In genomic region chr22:19663821-19664325, GRCh38 we compare ENCODE assay signal across 1 cellular context.
TF ChIP-seq lines count a peak whose summit lies in the region.

No MANE protein-coding gene starts in this region.

TF ChIP-seq in HEK293, 187 proteins besides CTCF, POLR2A, EP300 and RAD21 (continued from another document and continues in another):
- no peak for TF ChIP-seq PRDM10 (tag by site-specific recombination; IDR thresholded peaks at IDR 0.05)
- peak; percentile 19; the same call in 1 of the 2 replicates for TF ChIP-seq OSR2 (tag by site-specific recombination; IDR thresholded peaks at IDR 0.05)
- TF ChIP-seq ZNF2 (tag by site-specific recombination; IDR thresholded peaks at IDR 0.05) = no peak
- TF ChIP-seq ZNF248 (tag by site-specific recombination; IDR thresholded peaks at IDR 0.05) = no peak
- peak; percentile 93 for TF ChIP-seq ZFHX2 (tag by site-specific recombination; conservative IDR thresholded peaks at IDR 0.05)
- TF ChIP-seq WT1 (tag by site-specific recombination; IDR thresholded peaks at IDR 0.05) = no peak; the same call in 1 of the 2 replicates
- TF ChIP-seq ZEB2 (tag by site-specific recombination; IDR thresholded peaks at IDR 0.05) = no peak
- TF ChIP-seq ZFP41 (tag by site-specific recombination; IDR thresholded peaks at IDR 0.05; ENCODE audit: borderline replicate concordance) = no peak
- TF ChIP-seq ZNF571 (tag by site-specific recombination; IDR thresholded peaks at IDR 0.05) = no peak
- no peak for TF ChIP-seq ZNF704 (tag by site-specific recombination; IDR thresholded peaks at IDR 0.05)
- no peak for TF ChIP-seq ZNF792 (tag by site-specific recombination; IDR thresholded peaks at IDR 0.05)
- no peak for TF ChIP-seq FEZF1 (tag by site-specific recombination; IDR thresholded peaks at IDR 0.05)
- TF ChIP-seq ZNF677 (tag by site-specific recombination; IDR thresholded peaks at IDR 0.05) = no peak
- no peak for TF ChIP-seq ZNF692 (tag by site-specific recombination; IDR thresholded peaks at IDR 0.05)
- no peak for TF ChIP-seq ZNF558 (tag by site-specific recombination; IDR thresholded peaks at IDR 0.05)
- no peak for TF ChIP-seq ZNF280C (tag by site-specific recombination; IDR thresholded peaks at IDR 0.05)
- no peak for TF ChIP-seq ZNF626 (tag by site-specific recombination; IDR thresholded peaks at IDR 0.05)
- TF ChIP-seq KLF7 (tag by site-specific recombination; IDR thresholded peaks at IDR 0.05; ENCODE audit: borderline replicate concordance) = no peak
- no peak for TF ChIP-seq ZNF624 (tag by site-specific recombination; IDR thresholded peaks at IDR 0.05)
- TF ChIP-seq ZNF585B (tag by site-specific recombination; IDR thresholded peaks at IDR 0.05) = no peak
- no peak for TF ChIP-seq ZBTB11 (tag by site-specific recombination; conservative IDR thresholded peaks at IDR 0.05; ENCODE audit: low read depth)
- TF ChIP-seq ZNF354C (tag by site-specific recombination; IDR thresholded peaks at IDR 0.05; ENCODE audit: borderline replicate concordance, low read depth) = no peak
- no peak for TF ChIP-seq PRDM6 (tag by site-specific recombination; IDR thresholded peaks at IDR 0.05)
- no peak for TF ChIP-seq ZNF280D (tag by site-specific recombination; IDR thresholded peaks at IDR 0.05)
- no peak for TF ChIP-seq ZNF416 (tag by site-specific recombination; IDR thresholded peaks at IDR 0.05)
- TF ChIP-seq ZNF521 (tag by site-specific recombination; IDR thresholded peaks at IDR 0.05) = no peak
- TF ChIP-seq EGR2 (tag by site-specific recombination; IDR thresholded peaks at IDR 0.05; ENCODE audit: low read depth) = peak; percentile 92
- no peak; the same call in 1 of the 2 replicates for TF ChIP-seq ZNF335 (tag by site-specific recombination; conservative IDR thresholded peaks at IDR 0.05)
- peak; percentile 40; the same call in 1 of the 2 replicates for TF ChIP-seq ZNF341 (tag by site-specific recombination; IDR thresholded peaks at IDR 0.05; ENCODE audit: low read depth)
- TF ChIP-seq ZNF398 (tag by site-specific recombination; IDR thresholded peaks at IDR 0.05) = no peak
- no peak for TF ChIP-seq ZNF169 (tag by site-specific recombination; IDR thresholded peaks at IDR 0.05)
- TF ChIP-seq ZNF266 (tag by site-specific recombination; IDR thresholded peaks at IDR 0.05; ENCODE audit: low read depth) = no peak
- no peak for TF ChIP-seq ZNF549 (tag by site-specific recombination; IDR thresholded peaks at IDR 0.05)
- TF ChIP-seq BCL6B (tag by site-specific recombination; IDR thresholded peaks at IDR 0.05) = no peak
- no peak for TF ChIP-seq HIC1 (tag by site-specific recombination; IDR thresholded peaks at IDR 0.05)
